27 cellular contexts compared by ENCODE assay signal in genomic region chr14:51079085-51079484, GRCh38. TPM values are rescaled to one million over a fixed set of nuclear protein-coding genes. Genes with fewer than 3 reads are reported as not detected.
DNase-seq lines count a peak whose midpoint lies in the region; TF ChIP-seq lines count a peak whose summit lies in the region.
"Had no signal": no experiment of that assay in that cellular context is flagged by ENCODE, and none has a peak within 500 bp of the region (broad histone marks: within the 10 kb centered on the region; RNA-seq: fewer than 3 reads in every experiment).

No MANE protein-coding gene starts in this region.

- no peaks in the 10 kb centered on the region for H3K9me3 ChIP-seq in mammary epithelial cell (replicated peaks; ENCODE audit: insufficient read depth, low read length)
- H3K9me3 ChIP-seq in left ventricle myocardium inferior (replicated peaks): no peaks in the 10 kb centered on the region
- H3K9me3 ChIP-seq in hepatocyte (ENCODE audit: low read depth): no peaks in the 10 kb centered on the region
- H3K9me3 ChIP-seq: BLaER1 treated with 17β-estradiol and CSF1 and Interleukin-3, amounts not matched to agents 10 nM and 100 nM; gastrocnemius medialis; pancreas; right atrium auricular region; SJCRH30; testis had no signal

- H3K4me3 ChIP-seq in mammary epithelial cell (replicated peaks in 1 of 3; ENCODE audit: insufficient read depth in 1 of 3, low read depth in 2 of 3, low read length in 3 of 3) (no peak overlapping the region), fibroblast of villous mesenchyme (ENCODE audit: low read depth, low read length) (no peak overlapping the region), left ventricle myocardium inferior (no peak overlapping the region), hepatocyte (no peak overlapping the region), coronary artery (no peak overlapping the region)
- H3K4me3 ChIP-seq: BLaER1 treated with 17β-estradiol and CSF1 and Interleukin-3, amounts not matched to agents 10 nM and 100 nM; gastrocnemius medialis; GM12878; pancreas; right atrium auricular region; SJCRH30; testis had no signal

- no peak for TF ChIP-seq CTCF in mammary epithelial cell (conservative IDR thresholded peaks at IDR 0.05 in 1 of 2, IDR thresholded peaks at IDR 0.05 in 1 of 2; ENCODE audit: extremely low read depth in 1 of 2, insufficient read depth in 1 of 2, low read depth in 1 of 2, low read length in 2 of 2)
- TF ChIP-seq CTCF in fibroblast of villous mesenchyme (IDR thresholded peaks at IDR 0.05; ENCODE audit: insufficient read depth, low read depth, low read length): no peak
- TF ChIP-seq CTCF in left ventricle myocardium inferior (IDR thresholded peaks at IDR 0.05; ENCODE audit: borderline replicate concordance): no peak
- no peak for TF ChIP-seq CTCF in hepatocyte (IDR thresholded peaks at IDR 0.05; ENCODE audit: poor library complexity)
- TF ChIP-seq CTCF in coronary artery (IDR thresholded peaks at IDR 0.05): no peak

- H3K36me3 ChIP-seq in mammary epithelial cell (ENCODE audit: insufficient read depth, low read length) (no peaks in the 10 kb centered on the region), left ventricle myocardium inferior (no peaks in the 10 kb centered on the region), hepatocyte (replicated peaks; ENCODE audit: insufficient read depth, low read depth) (no peaks in the 10 kb centered on the region)
- H3K36me3 ChIP-seq: BLaER1 treated with 17β-estradiol and CSF1 and Interleukin-3, amounts not matched to agents 10 nM and 100 nM; gastrocnemius medialis; pancreas; right atrium auricular region; SJCRH30 had no signal

- H3K27me3 ChIP-seq in mammary epithelial cell (ENCODE audit: insufficient read depth, low read length) (no peaks in the 10 kb centered on the region), left ventricle myocardium inferior (ENCODE audit: low read depth) (no peaks in the 10 kb centered on the region), hepatocyte (no peaks in the 10 kb centered on the region)
- H3K27me3 ChIP-seq: BLaER1 treated with 17β-estradiol and CSF1 and Interleukin-3, amounts not matched to agents 10 nM and 100 nM; gastrocnemius medialis; pancreas; right atrium auricular region; SJCRH30; testis had no signal

- in situ Hi-C loops in mammary epithelial cell (cut with MboI; ENCODE audit: low sequenced_read_pairs in 2 of 2): no loop called here

- no peaks in the 10 kb centered on the region for H3K9me2 ChIP-seq in hepatocyte (replicated peaks; ENCODE audit: insufficient read depth)

- BruUV-seq in mammary epithelial cell (replicated peaks; lab: Mats Ljungman, UMichigan): no TSS peak

- intact Hi-C loops in mammary epithelial cell (cut with micrococcal nuclease) (no loop called here), left ventricle myocardium inferior (cut with micrococcal nuclease) (no loop called here)

- H3K9ac ChIP-seq in mammary epithelial cell (ENCODE audit: insufficient read depth, low read length): no peak overlapping the region
- H3K9ac ChIP-seq: BLaER1 treated with 17β-estradiol and CSF1 and Interleukin-3, amounts not matched to agents 10 nM and 100 nM had no signal

- H2AFZ ChIP-seq in mammary epithelial cell (ENCODE audit: low read depth, low read length): no peak overlapping the region
- H2AFZ ChIP-seq in hepatocyte: no peak overlapping the region

- dilution Hi-C loops in mammary epithelial cell (cut with HindIII; ENCODE audit: low sequenced_read_pairs): no loop called here

- WGBS in mammary epithelial cell (ENCODE audit: low coverage, missing lambda C conversion rate): 0% methylated on average over 1 of the region's 1 CpG
- 95% methylated on average over 1 of the region's 1 CpG for WGBS in hepatocyte (ENCODE audit: low lambda C conversion rate, missing lambda C conversion rate)

- CTCF ChIA-PET in mammary epithelial cell (lab: Charles Lee; ENCODE audit: low non-redundant PET): no interaction called here

- peaks cover 22% of the 10 kb centered on the region for H3K4me1 ChIP-seq in mammary epithelial cell (ENCODE audit: insufficient read depth, low read length)
- H3K4me1 ChIP-seq in left ventricle myocardium inferior: peaks cover 16% of the 10 kb centered on the region
- no peaks in the 10 kb centered on the region for H3K4me1 ChIP-seq in hepatocyte (ENCODE audit: insufficient read depth)
- H3K4me1 ChIP-seq: BLaER1 treated with 17β-estradiol and CSF1 and Interleukin-3, amounts not matched to agents 10 nM and 100 nM; pancreas; right atrium auricular region; testis had no signal

- no peaks in the 10 kb centered on the region for H4K20me1 ChIP-seq in mammary epithelial cell (ENCODE audit: insufficient read depth, low read length)
- no peaks in the 10 kb centered on the region for H4K20me1 ChIP-seq in hepatocyte (ENCODE audit: insufficient read depth, poor library complexity, severe bottlenecking)
- H4K20me1 ChIP-seq: BLaER1 treated with 17β-estradiol and CSF1 and Interleukin-3, amounts not matched to agents 10 nM and 100 nM had no signal

- H3K4me2 ChIP-seq in mammary epithelial cell (ENCODE audit: insufficient read depth, low read depth, low read length) (peak overlapping the region; percentile 54), hepatocyte (no peak overlapping the region)
- H3K4me2 ChIP-seq: BLaER1 treated with 17β-estradiol and CSF1 and Interleukin-3, amounts not matched to agents 10 nM and 100 nM had no signal

- H3K79me2 ChIP-seq in mammary epithelial cell (ENCODE audit: insufficient read depth, low read length): no peaks in the 10 kb centered on the region
- no peaks in the 10 kb centered on the region for H3K79me2 ChIP-seq in hepatocyte

- peak; percentile 4 for DNase-seq in CD1c-positive myeloid dendritic cell (ENCODE audit: extremely low spot score)
- peak; percentile 82 for DNase-seq in NCI-H69 (lab: John Stamatoyannopoulos, UW)
- DNase-seq in mammary epithelial cell: peak; percentile 61
- peak; percentile 55 for DNase-seq in fibroblast of villous mesenchyme (ENCODE audit: low read depth)
- DNase-seq in left ventricle myocardium inferior: no peak
- no peak for DNase-seq in activated gamma-delta T cell treated with Interleukin-2 at 50 U/mL for 16 hours
- no peak for DNase-seq in hepatocyte (ENCODE audit: low spot score)
- no peak for DNase-seq in coronary artery (ENCODE audit: low spot score)
- DNase-seq: activated CD4-positive, alpha-beta T cell treated with anti-CD3 and anti-CD28 coated beads for 1 hour; activated CD8-positive, alpha-beta T cell treated with anti-CD3 and anti-CD28 coated beads, Interleukin-2, amount 10 ng/mL, durations not matched to agents 7 days and 5 days; activated naive CD4-positive, alpha-beta T cell treated with Interleukin-2 at 50 U/mL for 16 hours; anterior cingulate cortex; gastrocnemius medialis; hippocampal formation; Kasumi-1; left ventricle myocardium superior; natural killer cell; NCI-H226; pancreas; SJCRH30; stimulated activated CD4-positive, alpha-beta T cell treated with anti-CD3 and anti-CD28 coated beads, Interleukin-4, amount 100 ng/mL, for 1 hour; stimulated activated naive B cell treated with anti-CD40 and anti-IgM and Interleukin-4, amounts not matched to agents 10 μg/mL and 1 μg/mL and 100 μg/mL, for 72 hours; T-helper 1 cell; testis had no signal

- H3K27ac ChIP-seq in mammary epithelial cell (ENCODE audit: insufficient read depth, low read depth, low read length) (no peak overlapping the region), left ventricle myocardium inferior (replicated peaks) (no peak overlapping the region), hepatocyte (no peak overlapping the region), coronary artery (no peak overlapping the region)
- H3K27ac ChIP-seq: BLaER1 treated with 17β-estradiol and CSF1 and Interleukin-3, amounts not matched to agents 10 nM and 100 nM; gastrocnemius medialis; pancreas; right atrium auricular region; SJCRH30; testis had no signal

RNA-seq across cellular contexts. Expression of gene TRIM9, which starts 15.8 kb away (rescaled TPM):
- total RNA-seq in mammary epithelial cell (under 1 TPM; 0.14 to 0.67 TPM), fibroblast of villous mesenchyme (0.64 TPM in 1 of 2 replicates, not detected in the other), left ventricle myocardium inferior (0.27 TPM), hepatocyte (0.10 and 0.76 TPM in 2 replicates)
- polyA plus RNA-seq in mammary epithelial cell (0.10 TPM), hepatocyte (0.78 and 0.94 TPM in 2 replicates)
- polyA minus RNA-seq in mammary epithelial cell: not detected

Comparison
In these comparisons a context has a peak if more than half of its experiments do, and no peak if none do; other contexts are left out.
1. DNase-seq: peak in CD1c-positive myeloid dendritic cell (single experiment), NCI-H69 (single experiment), mammary epithelial cell (single experiment) and fibroblast of villous mesenchyme (single experiment); none in left ventricle myocardium inferior (single experiment), activated gamma-delta T cell treated with Interleukin-2 at 50 U/mL for 16 hours (single experiment), hepatocyte (single experiment) and coronary artery (single experiment).